Comparison of ENCODE assay signal across 31 cellular contexts in genomic region chr14:51478241-51478640, GRCh38.
"Had no signal": no experiment of that assay in that cellular context is flagged by ENCODE, and none has a peak within 500 bp of the region (broad histone marks: within the 10 kb centered on the region; RNA-seq: fewer than 3 reads in every experiment).

No MANE protein-coding gene starts in this region.

- H3K4me1 ChIP-seq: ascending aorta, pancreas, prostate gland, thyroid gland, upper lobe of right lung had no signal

- H3K9me3 Mint-ChIP-seq: activated naive CD4-positive, alpha-beta T cell treated with anti-CD3 and anti-CD28 coated beads for 36 hours; activated naive CD8-positive, alpha-beta T cell treated with anti-CD3 and anti-CD28 coated beads for 36 hours; effector memory CD8-positive, alpha-beta T cell; immature natural killer cell; T-cell; T-helper 2 cell treated with Interferon-gamma antibody and Interleukin-4, amounts not matched to agents 5 μg/mL and 100 μg/mL, for 36 hours had no signal

- H3K4me1 Mint-ChIP-seq: activated naive CD8-positive, alpha-beta T cell treated with anti-CD3 and anti-CD28 coated beads for 36 hours; immature natural killer cell; naive thymus-derived CD8-positive, alpha-beta T cell; T-cell had no signal

- DNase-seq: activated CD4-positive, alpha-beta T cell treated with anti-CD3 and anti-CD28 coated beads for 36 hours; activated CD4-positive, CD25-positive, alpha-beta regulatory T cell; activated effector memory CD4-positive, alpha-beta T cell treated with Interleukin-2 at 50 U/mL for 16 hours; activated naive CD4-positive, alpha-beta T cell treated with anti-CD3 and anti-CD28 coated beads for 36 hours; activated naive CD8-positive, alpha-beta T cell treated with anti-CD3 and anti-CD28 coated beads for 36 hours; activated T-cell treated with anti-CD3 and anti-CD28 coated beads for 4 hours; activated T-cell treated with anti-CD3 and anti-CD28 coated beads, Interleukin-2, amount 50 U/mL, for 72 hours; cortex of kidney; effector memory CD8-positive, alpha-beta T cell; erythroblast; hypothalamus; immature natural killer cell; kidney; midbrain; naive thymus-derived CD8-positive, alpha-beta T cell; nucleus accumbens; pancreas; retina; stimulated activated CD4-positive, alpha-beta T cell treated with anti-CD3 and anti-CD28 coated beads, Interleukin-12 subunit alpha, Interleukin-12 subunit beta, amount 100 ng/mL, for 4 hours; stimulated activated CD4-positive, alpha-beta T cell treated with anti-CD3 and anti-CD28 coated beads, Interleukin-4, amount 100 ng/mL, for 1 hour; stimulated activated naive CD8-positive, alpha-beta T cell treated with anti-CD3 and anti-CD28 coated beads, Interleukin-15, Interleukin-2, amounts not matched to agents 100 U/mL and 50 U/mL, for 24 hours; T-cell; thyroid gland; upper lobe of right lung had no signal

- H3K4me3 Mint-ChIP-seq: activated CD4-positive, alpha-beta T cell treated with anti-CD3 and anti-CD28 coated beads for 36 hours; activated naive CD4-positive, alpha-beta T cell treated with anti-CD3 and anti-CD28 coated beads for 36 hours; activated naive CD8-positive, alpha-beta T cell treated with anti-CD3 and anti-CD28 coated beads for 36 hours; activated T-cell treated with anti-CD3 and anti-CD28 coated beads, Interleukin-2, amount 50 U/mL, for 72 hours; brain; effector memory CD8-positive, alpha-beta T cell; immature natural killer cell; naive thymus-derived CD8-positive, alpha-beta T cell; neural crest cell; T-cell; T-helper 2 cell treated with Interferon-gamma antibody and Interleukin-4, amounts not matched to agents 5 μg/mL and 100 μg/mL, for 36 hours had no signal

- H3K4me3 ChIP-seq: ascending aorta, gastroesophageal sphincter, pancreas, prostate gland, skin epidermis, thyroid gland, upper lobe of right lung had no signal

- H3K36me3 Mint-ChIP-seq: activated naive CD8-positive, alpha-beta T cell treated with anti-CD3 and anti-CD28 coated beads for 36 hours; brain; immature natural killer cell; naive thymus-derived CD8-positive, alpha-beta T cell; T-cell had no signal

- H3K27ac Mint-ChIP-seq: activated CD4-positive, alpha-beta T cell treated with anti-CD3 and anti-CD28 coated beads for 36 hours; activated naive CD4-positive, alpha-beta T cell treated with anti-CD3 and anti-CD28 coated beads for 36 hours; activated naive CD8-positive, alpha-beta T cell treated with anti-CD3 and anti-CD28 coated beads for 36 hours; activated T-cell treated with anti-CD3 and anti-CD28 coated beads, Interleukin-2, amount 50 U/mL, for 72 hours; brain; effector memory CD8-positive, alpha-beta T cell; immature natural killer cell; naive thymus-derived CD8-positive, alpha-beta T cell; T-cell; T-helper 2 cell treated with Interferon-gamma antibody and Interleukin-4, amounts not matched to agents 5 μg/mL and 100 μg/mL, for 36 hours had no signal

- H3K9me3 ChIP-seq: ascending aorta, gastroesophageal sphincter, pancreas, prostate gland, thyroid gland, upper lobe of right lung had no signal

- H3K27me3 ChIP-seq: ascending aorta, gastroesophageal sphincter, pancreas, thyroid gland, upper lobe of right lung had no signal

- H3K36me3 ChIP-seq: ascending aorta, gastroesophageal sphincter, pancreas, prostate gland, thyroid gland, upper lobe of right lung had no signal

- H3K27ac ChIP-seq: ascending aorta, gastroesophageal sphincter, pancreas, prostate gland, thyroid gland, upper lobe of right lung had no signal
